Comparison of ENCODE assay signal across 1 cellular context in genomic region chr7:141562036-141562435, GRCh38.
TF ChIP-seq lines count a peak whose summit lies in the region.

No MANE protein-coding gene starts in this region.

TF ChIP-seq in GM12878, 131 proteins besides CTCF, POLR2A, EP300 and RAD21 (continued from another document):
- no peak for TF ChIP-seq ATF2 (IDR thresholded peaks at IDR 0.05; ENCODE audit: low read length)
- TF ChIP-seq BACH1 (IDR thresholded peaks at IDR 0.05; ENCODE audit: borderline replicate concordance): no peak
- no peak for TF ChIP-seq TBL1XR1 (IDR thresholded peaks at IDR 0.05; ENCODE audit: low read depth, low read length)
- no peak for TF ChIP-seq CBX5 (IDR thresholded peaks at IDR 0.05; ENCODE audit: low read depth)
- TF ChIP-seq STAT1 (conservative IDR thresholded peaks at IDR 0.05): no peak
